9 cellular contexts compared by ENCODE assay signal in the genomic region with DNA sequence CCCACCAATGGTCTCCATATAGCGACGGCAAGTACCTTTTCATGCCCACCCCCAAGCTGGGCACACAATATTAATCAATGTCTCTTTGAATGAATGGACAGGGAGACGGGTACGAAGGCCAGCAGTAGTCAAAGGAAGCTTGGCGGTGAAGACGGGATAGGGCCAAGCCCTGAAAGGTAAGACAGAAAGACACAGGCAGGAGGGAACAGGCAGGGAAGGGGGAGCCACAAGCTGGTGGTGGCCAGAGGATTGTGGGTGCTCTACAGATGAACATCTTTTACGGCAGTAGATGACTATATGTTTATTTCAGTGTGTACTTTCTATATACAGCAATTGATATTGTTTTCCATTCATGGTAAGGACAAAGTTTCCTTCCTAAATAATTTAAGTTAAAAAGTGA. TPM values are rescaled to one million over a fixed set of nuclear protein-coding genes. Genes with fewer than 3 reads are reported as not detected.
DNase-seq lines count a peak whose midpoint lies in the region; ATAC-seq and TF ChIP-seq lines count a peak whose summit lies in the region.
"Had no signal": no experiment of that assay in that cellular context is flagged by ENCODE, and none has a peak within 500 bp of the region (broad histone marks: within the 10 kb centered on the region; RNA-seq: fewer than 3 reads in every experiment).

No MANE protein-coding gene starts in this region.

- no peaks in the 10 kb centered on the region for H3K27me3 ChIP-seq in thyroid gland
- H3K27me3 ChIP-seq: SJCRH30 had no signal

- H3K27me3 Mint-ChIP-seq in activated T-cell treated with anti-CD3 and anti-CD28 coated beads, Interleukin-2, amount 50 U/mL, for 72 hours (ENCODE audit: low read depth): no peaks in the 10 kb centered on the region
- no peaks in the 10 kb centered on the region for H3K27me3 Mint-ChIP-seq in activated naive CD8-positive, alpha-beta T cell

- no peak overlapping the region for H3K4me3 ChIP-seq in mesodermal cell (ENCODE audit: extremely low read depth, insufficient read depth, low read length, poor library complexity, severe bottlenecking)
- H3K4me3 ChIP-seq in thyroid gland (replicated peaks in 1 of 3): no peak overlapping the region
- H3K4me3 ChIP-seq: SJCRH30 had no signal

- TF ChIP-seq POLR2A in thyroid gland (IDR thresholded peaks at IDR 0.05): no peak
- no peak for TF ChIP-seq POLR2A in erythroblast (IDR thresholded peaks at IDR 0.05; ENCODE audit: low read length)

- H3K9me3 ChIP-seq in mesodermal cell (ENCODE audit: control insufficient read depth, low read length) (no peaks in the 10 kb centered on the region), thyroid gland (no peaks in the 10 kb centered on the region)
- H3K9me3 ChIP-seq: SJCRH30 had no signal

- peak overlapping the region; percentile 80 for H3K4me3 Mint-ChIP-seq in activated T-cell treated with anti-CD3 and anti-CD28 coated beads, Interleukin-2, amount 50 U/mL, for 72 hours
- H3K4me3 Mint-ChIP-seq in activated naive CD8-positive, alpha-beta T cell: peak overlapping the region; percentile 74

- peaks cover 0 to 2% of the 10 kb centered on the region in 2 donors for H3K9me3 Mint-ChIP-seq in activated T-cell treated with anti-CD3 and anti-CD28 coated beads, Interleukin-2, amount 50 U/mL, for 72 hours
- H3K9me3 Mint-ChIP-seq in activated naive CD8-positive, alpha-beta T cell (ENCODE audit: low read depth): no peaks in the 10 kb centered on the region

- peak overlapping the region; percentile 93 for H3K27ac Mint-ChIP-seq in activated T-cell treated with anti-CD3 and anti-CD28 coated beads, Interleukin-2, amount 50 U/mL, for 72 hours
- H3K27ac Mint-ChIP-seq in activated naive CD8-positive, alpha-beta T cell: peak overlapping the region; percentile 89

- intact Hi-C loops in thyroid gland (cut with DNase I): no loop called here

- H3K36me3 ChIP-seq in mesodermal cell (ENCODE audit: control insufficient read depth, insufficient read depth, low read length) (peaks cover 56% of the 10 kb centered on the region), thyroid gland (no peaks in the 10 kb centered on the region)

- peaks cover 90% of the 10 kb centered on the region for H3K4me1 Mint-ChIP-seq in activated T-cell treated with anti-CD3 and anti-CD28 coated beads, Interleukin-2, amount 50 U/mL, for 72 hours (ENCODE audit: low read depth)
- peaks cover 91% of the 10 kb centered on the region for H3K4me1 Mint-ChIP-seq in activated naive CD8-positive, alpha-beta T cell (ENCODE audit: low read depth)

- peak; percentile 42 to 58 for ATAC-seq in activated T-cell treated with anti-CD3 and anti-CD28 coated beads, Interleukin-2, amount 50 U/mL, for 72 hours (replicated peaks in 1 of 2)
- ATAC-seq in GM18868 (IDR thresholded peaks at IDR 0.05; ENCODE audit: unreplicated experiment): no peak

- peaks cover 34% of the 10 kb centered on the region for H3K4me1 ChIP-seq in mesodermal cell (ENCODE audit: control insufficient read depth, insufficient read depth, low read length, poor library complexity, severe bottlenecking)
- peaks cover 22 to 33% of the 10 kb centered on the region in 2 donors for H3K4me1 ChIP-seq in thyroid gland

- 89 to 91% methylated on average over 4 to 6 of the region's 7 CpGs for WGBS in mesodermal cell (ENCODE audit: insufficient coverage in 2 of 2), 2 experiments
- WGBS in thyroid gland, 2 donors: 88 to 89% methylated on average over 7 of the region's 7 CpGs

- H3K36me3 Mint-ChIP-seq in activated T-cell treated with anti-CD3 and anti-CD28 coated beads, Interleukin-2, amount 50 U/mL, for 72 hours (ENCODE audit: insufficient read depth in 2 of 2): peaks cover 0 to 13% of the 10 kb centered on the region in 2 donors
- H3K36me3 Mint-ChIP-seq in activated naive CD8-positive, alpha-beta T cell: peaks cover 2% of the 10 kb centered on the region

- peak overlapping the region; percentile 57 for H3K27ac ChIP-seq in mesodermal cell (ENCODE audit: low read depth, low read length, severe bottlenecking)
- H3K27ac ChIP-seq in thyroid gland: peak overlapping the region; percentile 33 to 51 (median 44)
- H3K27ac ChIP-seq: SJCRH30 had no signal

- DNase-seq in activated T-cell treated with anti-CD3 and anti-CD28 coated beads, Interleukin-2, amount 50 U/mL, for 72 hours: no peak
- DNase-seq in activated T-cell treated with anti-CD3 and anti-CD28 coated beads, Interleukin-2, amount 50 U/mL, for 1 hour: no peak
- DNase-seq in thyroid gland (no peak), pons (ENCODE audit: low spot score) (no peak), erythroblast (lab: John Stamatoyannopoulos, UW) (no peak)
- DNase-seq: SJCRH30 had no signal

- no peak for TF ChIP-seq CTCF in thyroid gland (IDR thresholded peaks at IDR 0.05)

RNA-seq across cellular contexts. Expression of gene CAPZB, which starts 16.3 kb away (rescaled TPM):
- 100 to 1,000 TPM; 336 to 373 TPM for total RNA-seq in activated T-cell treated with anti-CD3 and anti-CD28 coated beads, Interleukin-2, amount 50 U/mL, for 72 hours
- 296 TPM for polyA plus RNA-seq in mesodermal cell (2013, experiment 1 of 2)
- 276 TPM for polyA plus RNA-seq in mesodermal cell (2013, experiment 2 of 2)
- 100 to 1,000 TPM in 2 of 4 donors, 10 to 100 TPM in 2; 75.4 to 116 (median 93.1) TPM for total RNA-seq in thyroid gland
